Comparison of ENCODE assay signal across 17 cellular contexts in genomic region chr19:1505991-1506881, GRCh38. TPM values are rescaled to one million over a fixed set of nuclear protein-coding genes. Genes with fewer than 3 reads are reported as not detected.
DNase-seq lines count a peak whose midpoint lies in the region; ATAC-seq, FAIRE-seq and TF ChIP-seq lines count a peak whose summit lies in the region.
"Had no signal": no experiment of that assay in that cellular context is flagged by ENCODE, and none has a peak within 500 bp of the region (broad histone marks: within the 10 kb centered on the region; RNA-seq: fewer than 3 reads in every experiment).

No MANE protein-coding gene starts in this region.

- no peak for TF ChIP-seq EP300 in GM12878 (IDR thresholded peaks at IDR 0.05; ENCODE audit: borderline replicate concordance in 1 of 2, control insufficient read depth in 1 of 2, low read depth in 2 of 2, low read length in 2 of 2)
- no peak for TF ChIP-seq EP300 in sigmoid colon (IDR thresholded peaks at IDR 0.05)
- no peak for TF ChIP-seq EP300 in tibial nerve (IDR thresholded peaks at IDR 0.05)

- BruUV-seq in GM12878 (replicated peaks; lab: Mats Ljungman, UMichigan) = no TSS peak

- no peak for DNase-seq in GM23338 (ENCODE audit: low spot score)
- DNase-seq in GM12878 (ENCODE audit: low read depth, low spot score) = no peak
- peak; percentile 81 for DNase-seq in kidney
- peak; percentile 65 for DNase-seq in sigmoid colon
- DNase-seq in tibial nerve (ENCODE audit: low spot score in 2 of 2) = no peak
- no peak for DNase-seq in T-cell
- DNase-seq: DMS153, NCI-H1105, NCI-H187, NCI-H69 had no signal

- peak overlapping the region; percentile 28; the same call in 1 of the 3 replicates for H3K4me3 Mint-ChIP-seq in GM23338
- H3K4me3 Mint-ChIP-seq in stimulated activated memory B cell treated with anti-CD40 and anti-IgM and Interleukin-4, amounts not matched to agents 10 μg/mL and 1 μg/mL and 100 μg/mL, for 72 hours = no peak overlapping the region
- H3K4me3 Mint-ChIP-seq in T-cell = no peak overlapping the region

- H3K4me2 ChIP-seq in GM23338 = no peak overlapping the region
- no peak overlapping the region for H3K4me2 ChIP-seq in GM12878 (ENCODE audit: control insufficient read depth, insufficient read depth)

- RAD21 ChIA-PET in GM12878 (lab: Charles Lee; ENCODE audit: unreplicated experiment) = no interaction called here

- H3K27me3 Mint-ChIP-seq in GM23338 (ENCODE audit: insufficient read depth, low read depth, poor library complexity) (peaks cover 36% of the 10 kb centered on the region), T-cell (peaks cover 3 to 8% of the 10 kb centered on the region in 2 donors)
- peaks cover 92% of the 10 kb centered on the region for H3K27me3 Mint-ChIP-seq in stimulated activated memory B cell treated with anti-CD40 and anti-IgM and Interleukin-4, amounts not matched to agents 10 μg/mL and 1 μg/mL and 100 μg/mL, for 72 hours

- H3K9me3 Mint-ChIP-seq in GM23338 = peaks cover 12% of the 10 kb centered on the region; the same call in 2 of the 3 replicates
- peaks cover 6% of the 10 kb centered on the region for H3K9me3 Mint-ChIP-seq in stimulated activated memory B cell treated with anti-CD40 and anti-IgM and Interleukin-4, amounts not matched to agents 10 μg/mL and 1 μg/mL and 100 μg/mL, for 72 hours
- no peaks in the 10 kb centered on the region for H3K9me3 Mint-ChIP-seq in T-cell

- no peaks in the 10 kb centered on the region for H3K36me3 Mint-ChIP-seq in GM23338 (ENCODE audit: low read depth)
- peaks cover 5% of the 10 kb centered on the region for H3K36me3 Mint-ChIP-seq in stimulated activated memory B cell treated with anti-CD40 and anti-IgM and Interleukin-4, amounts not matched to agents 10 μg/mL and 1 μg/mL and 100 μg/mL, for 72 hours
- no peaks in the 10 kb centered on the region for H3K36me3 Mint-ChIP-seq in T-cell

- H3K27me3 ChIP-seq in GM23338 (ENCODE audit: insufficient read depth) = peaks cover 18% of the 10 kb centered on the region
- no peaks in the 10 kb centered on the region; a peak in 2 of 4 replicates for H3K27me3 ChIP-seq in GM12878 (replicated peaks in 1 of 2; ENCODE audit: control insufficient read depth in 2 of 2, insufficient read depth in 2 of 2, low read length in 1 of 2)
- H3K27me3 ChIP-seq in sigmoid colon = peaks cover 8 to 36% (median 33%) of the 10 kb centered on the region in 3 donors
- H3K27me3 ChIP-seq in tibial nerve = peaks cover 0 to 39% of the 10 kb centered on the region in 2 donors

- peaks cover 9% of the 10 kb centered on the region; the same call in 1 of the 2 replicates for H3F3A ChIP-seq in GM23338 (replicated peaks; ENCODE audit: low read depth)

- no peak for TF ChIP-seq RAD21 in GM12878 (IDR thresholded peaks at IDR 0.05; ENCODE audit: insufficient read depth, low read depth, low read length)

- ATAC-seq in GM23338 (no peak), GM12878 (no peak), HG03175 (IDR thresholded peaks at IDR 0.05; ENCODE audit: unreplicated experiment) (no peak), T-cell (replicated peaks in 1 of 4) (no peak)
- ATAC-seq in stimulated activated memory B cell treated with anti-CD40 and anti-IgM and Interleukin-4, amounts not matched to agents 10 μg/mL and 1 μg/mL and 100 μg/mL, for 72 hours = no peak

- no peaks in the 10 kb centered on the region for H3K9me2 ChIP-seq in GM23338 (ENCODE audit: insufficient read depth)

- TF ChIP-seq POLR2A in GM12878 (IDR thresholded peaks at IDR 0.05; ENCODE audit: low read depth, low read length) = no peak
- no peak for TF ChIP-seq POLR2A in sigmoid colon (IDR thresholded peaks at IDR 0.05)
- TF ChIP-seq POLR2A in tibial nerve (IDR thresholded peaks at IDR 0.05) = no peak

- SMC1A ChIA-PET in GM12878 (lab: Charles Lee; ENCODE audit: uncharacterized antibody, unreplicated experiment) = no interaction called here

- H3K9me3 ChIP-seq in GM12878 (replicated peaks; ENCODE audit: control insufficient read depth, insufficient read depth, low read length) = no peaks in the 10 kb centered on the region; the same call in 2 of the 3 replicates
- H3K9me3 ChIP-seq in kidney (ENCODE audit: control insufficient read depth in 1 of 2, low read length in 2 of 2) = no peaks in the 10 kb centered on the region
- peaks cover 0 to 4% (median 0%) of the 10 kb centered on the region in 4 donors for H3K9me3 ChIP-seq in sigmoid colon
- H3K9me3 ChIP-seq in tibial nerve = peaks cover 0 to 6% (median 0%) of the 10 kb centered on the region in 4 donors

- intact Hi-C loops in GM12878 (cut with micrococcal nuclease; ENCODE audit: unreplicated experiment) = no loop called here
- intact Hi-C loops in kidney (cut with DNase I) = no loop called here
- intact Hi-C loops in sigmoid colon (cut with DNase I) = loop anchor here (5.0 kb wide), 1 partner anchor 59 kb away; no protein-coding TSS in a partner anchor

- H3K36me3 ChIP-seq in GM23338 (ENCODE audit: insufficient read depth) (no peaks in the 10 kb centered on the region), GM12878 (ENCODE audit: control insufficient read depth in 2 of 2, insufficient read depth in 2 of 2, low read length in 1 of 2) (no peaks in the 10 kb centered on the region), kidney (ENCODE audit: control insufficient read depth in 1 of 2, insufficient read depth in 2 of 2, low read length in 2 of 2) (no peaks in the 10 kb centered on the region), sigmoid colon (no peaks in the 10 kb centered on the region), tibial nerve (peaks cover 0 to 7% (median 0%) of the 10 kb centered on the region in 3 donors)
- H3K36me3 ChIP-seq: HAP-1, SJSA1 had no signal

- WGBS in GM12878 (ENCODE audit: insufficient coverage, insufficient replicate concordance, low lambda C conversion rate, missing lambda C conversion rate) = 67% methylated on average over 37 of the region's 45 CpGs
- whole genome bisulfite sequencing in sigmoid colon, 2 donors = 85 to 91% methylated on average over 45 of the region's 45 CpGs
- 82 to 86% methylated on average over 33 to 36 of the region's 45 CpGs for WGBS in tibial nerve, 2 donors

- H4K20me1 ChIP-seq in GM23338 (replicated peaks; ENCODE audit: insufficient read depth) (no peaks in the 10 kb centered on the region), GM12878 (ENCODE audit: control insufficient read depth, insufficient read depth) (no peaks in the 10 kb centered on the region)

- CTCF ChIA-PET in GM12878 (lab: Yijun Ruan, JAX) = interaction anchor here (0.7 to 0.9 kb wide), 2 partner anchors 40 to 230 kb away, joined by 3 read pairs; no protein-coding TSS in a partner anchor
- CTCF ChIA-PET in T-cell (lab: Charles Lee) = no interaction called here

- TF ChIP-seq CTCF in GM23338 (conservative IDR thresholded peaks at IDR 0.05; ENCODE audit: low read depth in 2 of 2) (no peak), GM12878 (IDR thresholded peaks at IDR 0.05 in 2 of 3, conservative IDR thresholded peaks at IDR 0.05 in 1 of 3; ENCODE audit: control insufficient read depth in 2 of 3, extremely low read depth in 1 of 3, insufficient read depth in 1 of 3, low read depth in 3 of 3, low read length in 3 of 3) (no peak), kidney (IDR thresholded peaks at IDR 0.05; ENCODE audit: borderline replicate concordance, extremely low read depth, insufficient read depth) (no peak), sigmoid colon (IDR thresholded peaks at IDR 0.05) (no peak), tibial nerve (IDR thresholded peaks at IDR 0.05) (no peak)

- H3K4me1 ChIP-seq in GM23338 (ENCODE audit: insufficient read depth) = 0 out of 2 replicates have a peak, but pooled peaks cover 5% of the 10 kb centered on the region
- H3K4me1 ChIP-seq in GM12878 (ENCODE audit: control insufficient read depth, insufficient read depth, low read length) = no peaks in the 10 kb centered on the region
- peaks cover 0 to 6% of the 10 kb centered on the region in 2 donors for H3K4me1 ChIP-seq in kidney (ENCODE audit: control insufficient read depth in 1 of 2, insufficient read depth in 1 of 2, low read depth in 1 of 2, low read length in 2 of 2)
- H3K4me1 ChIP-seq in sigmoid colon = peaks cover 0 to 27% (median 20%) of the 10 kb centered on the region in 4 donors
- peaks cover 0 to 54% (median 19%) of the 10 kb centered on the region in 4 donors for H3K4me1 ChIP-seq in tibial nerve

- in situ Hi-C loops in GM12878 (cut with MboI) = no loop called here

- no peak overlapping the region for H3K4me3 ChIP-seq in GM23338
- no peak overlapping the region for H3K4me3 ChIP-seq in GM12878
- H3K4me3 ChIP-seq in kidney (ENCODE audit: low read length in 2 of 2) = no peak overlapping the region
- H3K4me3 ChIP-seq in sigmoid colon = no peak overlapping the region
- no peak overlapping the region for H3K4me3 ChIP-seq in tibial nerve
- H3K4me3 ChIP-seq: HAP-1, SJSA1 had no signal

- FAIRE-seq in GM12878 (lab: Jason Lieb, UNC) = no peak
- FAIRE-seq in kidney (lab: Jason Lieb, UNC) = no peak

- POLR2A ChIA-PET in GM12878 (lab: Charles Lee) = interaction anchor here (0.6 kb wide), 1 partner anchor 15 kb away, joined by 5 read pairs; the partner anchor contains the start of gene REEP6
- POLR2A ChIA-PET in T-cell (lab: Charles Lee) = interaction anchor here in 1 of 2 donors (0.5 kb wide), 1 partner anchor 1337 kb away, joined by 7 read pairs; no protein-coding TSS in a partner anchor

- H2AFZ ChIP-seq in GM23338 (no peak overlapping the region), GM12878 (ENCODE audit: control insufficient read depth, low read depth, low read length) (no peak overlapping the region)

- H3K27ac ChIP-seq in GM23338 (ENCODE audit: low read depth) = no peak overlapping the region
- no peak overlapping the region for H3K27ac ChIP-seq in GM12878 (ENCODE audit: control insufficient read depth, insufficient read depth)
- no peak overlapping the region for H3K27ac ChIP-seq in kidney (ENCODE audit: low read depth in 2 of 2, low read length in 2 of 2)
- no peak overlapping the region for H3K27ac ChIP-seq in sigmoid colon
- peak overlapping the region in 2 of 4 donors; percentile 92 to 93 for H3K27ac ChIP-seq in tibial nerve
- H3K27ac ChIP-seq: SJSA1 had no signal

- H3K9ac ChIP-seq in GM12878 (ENCODE audit: control insufficient read depth, insufficient read depth, low read length) = no peak overlapping the region
- no peak overlapping the region for H3K9ac ChIP-seq in kidney (ENCODE audit: low read length in 2 of 2)

- no peaks in the 10 kb centered on the region for H3K79me2 ChIP-seq in GM23338 (replicated peaks; ENCODE audit: insufficient read depth)
- H3K79me2 ChIP-seq in GM12878 (ENCODE audit: control insufficient read depth, insufficient read depth, low read length) = no peaks in the 10 kb centered on the region

- H3K27ac Mint-ChIP-seq in GM23338 = no peak overlapping the region
- no peak overlapping the region for H3K27ac Mint-ChIP-seq in stimulated activated memory B cell treated with anti-CD40 and anti-IgM and Interleukin-4, amounts not matched to agents 10 μg/mL and 1 μg/mL and 100 μg/mL, for 72 hours
- no peak overlapping the region for H3K27ac Mint-ChIP-seq in T-cell

- H3K4me1 Mint-ChIP-seq in GM23338 (peaks cover 2% of the 10 kb centered on the region), T-cell (peaks cover 11 to 28% (median 25%) of the 10 kb centered on the region in 3 donors)
- peaks cover 12% of the 10 kb centered on the region for H3K4me1 Mint-ChIP-seq in stimulated activated memory B cell treated with anti-CD40 and anti-IgM and Interleukin-4, amounts not matched to agents 10 μg/mL and 1 μg/mL and 100 μg/mL, for 72 hours

RNA-seq across cellular contexts. Expression of gene ADAMTSL5, which starts 6.6 kb away (rescaled TPM):
- total RNA-seq in GM23338 (2014; rRNA removed; shearing (Covaris generic)) = 0.10 TPM in 1 of 2 replicates, not detected in the other
- polyA plus RNA-seq in GM23338 (2016; fragmentation: Nextera tagmentation; extraction: Ambion mirVana) (0.70 and 0.97 TPM in 2 replicates), GM12878 (2011; rRNA removed) (0.04 TPM in 1 of 2 replicates, not detected in the other), GM12878 (2014; fragmentation: Illumina TruSeq; extraction: Trizol) (0.04 TPM in 1 of 2 replicates, not detected in the other), GM12878 (2014; fragmentation: Nextera tagmentation; extraction: Ambion mirVana) (not detected), GM12878 (2014; rRNA removed) (0.09 and 0.47 TPM in 2 replicates), GM12878 (2016; fragmentation: Nextera tagmentation; extraction: Ambion mirVana) (under 1 TPM in 1 of 2 experiments, not detected in 1; 0.83 TPM), kidney (ENCODE audit: insufficient read depth, low read depth, low replicate concordance) (1.4 TPM), sigmoid colon (1 to 10 TPM in 2 of 3 donors, not detected in 1; 1.6 to 1.8 TPM)
- total RNA-seq in GM12878 (2013; cell fraction: nucleolus; rRNA removed) = not detected in 2 replicates
- total RNA-seq in GM12878 (2014; rRNA removed) (0.17 TPM in 1 of 2 replicates, not detected in the other), GM12878 (2014; rRNA removed; fragmentation: Illumina TruSeq; extraction: Trizol) (not detected in 2 replicates), GM12878 (2021) (0.40 and 0.51 TPM in 2 replicates), kidney (4.6 TPM), sigmoid colon (1 to 10 TPM in 2 of 4 donors, under 1 TPM in 2; 0.71 to 5.8 (median 1.8) TPM), tibial nerve (10 to 100 TPM; 17.4 to 54.8 (median 42.6) TPM), T-cell (1 to 10 TPM; 5.7 to 7.9 (median 6.9) TPM)
- polyA plus RNA-seq in GM12878 (2011; ENCODE audit: low read depth) = 0.08 TPM
- 0.07 and 0.32 TPM in 2 replicates for polyA plus RNA-seq in GM12878 (2011; cell fraction: cytosol; rRNA removed)
- 0.37 and 0.40 TPM in 2 replicates for polyA plus RNA-seq in GM12878 (2011; cell fraction: nucleus; rRNA removed)
- polyA plus RNA-seq in GM12878 (2012) = 0.11 and 0.19 TPM in 2 replicates
- polyA minus RNA-seq in GM12878 (2011; rRNA and poly(A)+ RNA removed) = 0.07 TPM in 1 of 2 replicates, not detected in the other
- polyA minus RNA-seq in GM12878 (2011; cell fraction: cytosol; rRNA and poly(A)+ RNA removed) = not detected in 2 replicates
- not detected in 2 replicates for polyA minus RNA-seq in GM12878 (2011; cell fraction: nucleus; rRNA and poly(A)+ RNA removed)

RNA-seq across cellular contexts. Expression of gene REEP6, which starts 15.3 kb away (rescaled TPM):
- total RNA-seq in GM23338 (2014; rRNA removed; shearing (Covaris generic)) = 14.3 and 15.2 TPM in 2 replicates
- polyA plus RNA-seq in GM23338 (2016; fragmentation: Nextera tagmentation; extraction: Ambion mirVana) (20.0 and 23.4 TPM in 2 replicates), GM12878 (2011; rRNA removed) (0.08 TPM in 1 of 2 replicates, not detected in the other), GM12878 (2014; fragmentation: Illumina TruSeq; extraction: Trizol) (0.06 TPM in 1 of 2 replicates, not detected in the other), GM12878 (2014; fragmentation: Nextera tagmentation; extraction: Ambion mirVana) (not detected), GM12878 (2014; rRNA removed) (0.32 and 0.57 TPM in 2 replicates), GM12878 (2016; fragmentation: Nextera tagmentation; extraction: Ambion mirVana) (1 to 10 TPM in 1 of 2 experiments, under 1 TPM in 1; 0.60 to 1.1 TPM), kidney (ENCODE audit: insufficient read depth, low read depth, low replicate concordance) (60.0 TPM), sigmoid colon (1 to 10 TPM in 2 of 3 donors, under 1 TPM in 1; 0.92 to 5.6 (median 2.4) TPM)
- total RNA-seq in GM12878 (2013; cell fraction: nucleolus; rRNA removed) = 0.27 TPM in 1 of 2 replicates, not detected in the other
- total RNA-seq in GM12878 (2014; rRNA removed) (0.27 and 0.45 TPM in 2 replicates), GM12878 (2014; rRNA removed; fragmentation: Illumina TruSeq; extraction: Trizol) (0.13 TPM in 1 of 2 replicates, not detected in the other), GM12878 (2021) (0.53 and 0.69 TPM in 2 replicates), kidney (9.6 TPM), sigmoid colon (1 to 10 TPM in 2 of 4 donors, under 1 TPM in 1, not detected in 1; 0.33 to 2.9 (median 1.6) TPM), tibial nerve (1 to 10 TPM; 1.2 to 4.6 (median 2.9) TPM), T-cell (1 to 10 TPM; 2.2 to 6.9 (median 5.5) TPM)
- not detected for polyA plus RNA-seq in GM12878 (2011; ENCODE audit: low read depth)
- polyA plus RNA-seq in GM12878 (2011; cell fraction: cytosol; rRNA removed) = 0.18 and 0.36 TPM in 2 replicates
- 0.24 and 0.28 TPM in 2 replicates for polyA plus RNA-seq in GM12878 (2011; cell fraction: nucleus; rRNA removed)
- polyA plus RNA-seq in GM12878 (2012) = 0.32 and 0.58 TPM in 2 replicates
- not detected in 2 replicates for polyA minus RNA-seq in GM12878 (2011; rRNA and poly(A)+ RNA removed)
- not detected in 2 replicates for polyA minus RNA-seq in GM12878 (2011; cell fraction: cytosol; rRNA and poly(A)+ RNA removed)
- polyA minus RNA-seq in GM12878 (2011; cell fraction: nucleus; rRNA and poly(A)+ RNA removed) = not detected in 2 replicates

RNA-seq across cellular contexts. Expression of gene PCSK4, which starts 16.1 kb away (rescaled TPM):
- 5.9 and 15.1 TPM in 2 replicates for total RNA-seq in GM23338 (2014; rRNA removed; shearing (Covaris generic))
- polyA plus RNA-seq in GM23338 (2016; fragmentation: Nextera tagmentation; extraction: Ambion mirVana) (3.8 and 5.6 TPM in 2 replicates), GM12878 (2011; rRNA removed) (0.12 and 0.35 TPM in 2 replicates), GM12878 (2014; fragmentation: Illumina TruSeq; extraction: Trizol) (not detected in 2 replicates), GM12878 (2014; fragmentation: Nextera tagmentation; extraction: Ambion mirVana) (not detected), GM12878 (2014; rRNA removed) (0.99 and 1.6 TPM in 2 replicates), GM12878 (2016; fragmentation: Nextera tagmentation; extraction: Ambion mirVana) (under 1 TPM; 0.32 to 0.57 TPM), kidney (ENCODE audit: insufficient read depth, low read depth, low replicate concordance) (5.5 TPM), sigmoid colon (1 to 10 TPM in 2 of 3 donors, not detected in 1; 1.2 to 4.1 TPM)
- total RNA-seq in GM12878 (2013; cell fraction: nucleolus; rRNA removed) = 3.5 and 4.7 TPM in 2 replicates
- total RNA-seq in GM12878 (2014; rRNA removed) (0.40 and 0.60 TPM in 2 replicates), GM12878 (2014; rRNA removed; fragmentation: Illumina TruSeq; extraction: Trizol) (0.27 TPM in 1 of 2 replicates, not detected in the other), GM12878 (2021) (0.90 and 0.95 TPM in 2 replicates), kidney (5.3 TPM), sigmoid colon (1 to 10 TPM in 3 of 4 donors, under 1 TPM in 1; 0.99 to 5.0 (median 3.1) TPM), tibial nerve (1 to 10 TPM; 1.3 to 4.9 (median 2.2) TPM), T-cell (1 to 10 TPM; 5.2 to 9.8 (median 5.6) TPM)
- polyA plus RNA-seq in GM12878 (2011; ENCODE audit: low read depth) = 0.26 TPM
- polyA plus RNA-seq in GM12878 (2011; cell fraction: cytosol; rRNA removed) = 0.28 and 0.38 TPM in 2 replicates
- polyA plus RNA-seq in GM12878 (2011; cell fraction: nucleus; rRNA removed) = 8.8 and 9.8 TPM in 2 replicates
- polyA plus RNA-seq in GM12878 (2012) = 4.1 and 4.7 TPM in 2 replicates
- polyA minus RNA-seq in GM12878 (2011; rRNA and poly(A)+ RNA removed) = 0.59 and 0.67 TPM in 2 replicates
- not detected in 2 replicates for polyA minus RNA-seq in GM12878 (2011; cell fraction: cytosol; rRNA and poly(A)+ RNA removed)
- 1.7 and 2.0 TPM in 2 replicates for polyA minus RNA-seq in GM12878 (2011; cell fraction: nucleus; rRNA and poly(A)+ RNA removed)

RNA-seq across cellular contexts. Expression of gene PLK5, which starts 17.6 kb away (rescaled TPM):
- total RNA-seq in GM23338 (2014; rRNA removed; shearing (Covaris generic)) = 0.23 and 1.2 TPM in 2 replicates
- polyA plus RNA-seq in GM23338 (2016; fragmentation: Nextera tagmentation; extraction: Ambion mirVana) = 0.97 and 1.4 TPM in 2 replicates
- total RNA-seq in GM12878 (2013; cell fraction: nucleolus; rRNA removed) = not detected in 2 replicates
- not detected in 2 replicates for total RNA-seq in GM12878 (2014; rRNA removed)
- not detected in 2 replicates for total RNA-seq in GM12878 (2014; rRNA removed; fragmentation: Illumina TruSeq; extraction: Trizol)
- 0.13 and 0.51 TPM in 2 replicates for total RNA-seq in GM12878 (2021)
- polyA plus RNA-seq in GM12878 (2011; ENCODE audit: low read depth) = not detected
- not detected in 2 replicates for polyA plus RNA-seq in GM12878 (2011; rRNA removed)
- polyA plus RNA-seq in GM12878 (2011; cell fraction: cytosol; rRNA removed) = not detected in 2 replicates
- not detected in 2 replicates for polyA plus RNA-seq in GM12878 (2011; cell fraction: nucleus; rRNA removed)
- polyA plus RNA-seq in GM12878 (2012) = 0.20 and 0.22 TPM in 2 replicates
- polyA plus RNA-seq in GM12878 (2014; fragmentation: Illumina TruSeq; extraction: Trizol) = not detected in 2 replicates
- not detected for polyA plus RNA-seq in GM12878 (2014; fragmentation: Nextera tagmentation; extraction: Ambion mirVana)
- not detected in 2 replicates for polyA plus RNA-seq in GM12878 (2014; rRNA removed)
- not detected for polyA plus RNA-seq in GM12878 (2016; fragmentation: Nextera tagmentation; extraction: Ambion mirVana)
- not detected in 2 replicates for polyA minus RNA-seq in GM12878 (2011; rRNA and poly(A)+ RNA removed)
- polyA minus RNA-seq in GM12878 (2011; cell fraction: cytosol; rRNA and poly(A)+ RNA removed) = not detected in 2 replicates
- polyA minus RNA-seq in GM12878 (2011; cell fraction: nucleus; rRNA and poly(A)+ RNA removed) = not detected in 2 replicates
- total RNA-seq in kidney = not detected
- not detected for polyA plus RNA-seq in kidney (ENCODE audit: insufficient read depth, low read depth, low replicate concordance)
- total RNA-seq in sigmoid colon = under 1 TPM in 1 of 4 donors, not detected in 3; 0.36 TPM
- polyA plus RNA-seq in sigmoid colon = under 1 TPM in 1 of 3 donors, not detected in 2; 0.32 TPM
- total RNA-seq in tibial nerve = 1 to 10 TPM in 2 of 4 donors, under 1 TPM in 2; 0.21 to 6.3 (median 1.1) TPM
- total RNA-seq in T-cell = not detected
- total RNA-seq: HT-29, SJSA1 had no signal
- polyA plus RNA-seq: AG04450, BJ had no signal

RNA-seq across cellular contexts. Expression of gene C19orf25, which starts 27.2 kb away (rescaled TPM):
- 61.1 and 64.9 TPM in 2 replicates for total RNA-seq in GM23338 (2014; rRNA removed; shearing (Covaris generic))
- polyA plus RNA-seq in GM23338 (2016; fragmentation: Nextera tagmentation; extraction: Ambion mirVana) (43.5 and 50.1 TPM in 2 replicates), GM12878 (2011; rRNA removed) (6.3 and 13.6 TPM in 2 replicates), GM12878 (2014; fragmentation: Illumina TruSeq; extraction: Trizol) (4.2 and 13.2 TPM in 2 replicates), GM12878 (2014; fragmentation: Nextera tagmentation; extraction: Ambion mirVana) (1 to 10 TPM; 1.2 to 3.9 TPM), GM12878 (2014; rRNA removed) (42.5 and 52.5 TPM in 2 replicates), GM12878 (2016; fragmentation: Nextera tagmentation; extraction: Ambion mirVana) (10 to 100 TPM; 60.9 to 67.0 TPM), kidney (ENCODE audit: insufficient read depth, low read depth, low replicate concordance) (50.9 TPM), sigmoid colon (10 to 100 TPM; 38.4 to 51.5 (median 48.3) TPM)
- total RNA-seq in GM12878 (2013; cell fraction: nucleolus; rRNA removed) = 69.0 and 71.0 TPM in 2 replicates
- total RNA-seq in GM12878 (2014; rRNA removed) (36.3 and 38.3 TPM in 2 replicates), GM12878 (2014; rRNA removed; fragmentation: Illumina TruSeq; extraction: Trizol) (11.7 and 14.8 TPM in 2 replicates), GM12878 (2021) (36.5 and 37.5 TPM in 2 replicates), kidney (32.5 TPM), sigmoid colon (10 to 100 TPM; 19.6 to 26.0 (median 22.2) TPM), tibial nerve (10 to 100 TPM; 22.4 to 47.4 (median 33.8) TPM), T-cell (10 to 100 TPM; 30.8 to 76.2 (median 71.4) TPM)
- 4.5 TPM for polyA plus RNA-seq in GM12878 (2011; ENCODE audit: low read depth)
- 26.6 and 50.8 TPM in 2 replicates for polyA plus RNA-seq in GM12878 (2011; cell fraction: cytosol; rRNA removed)
- polyA plus RNA-seq in GM12878 (2011; cell fraction: nucleus; rRNA removed) = 37.5 and 49.9 TPM in 2 replicates
- 18.6 and 22.1 TPM in 2 replicates for polyA plus RNA-seq in GM12878 (2012)
- 4.5 and 13.9 TPM in 2 replicates for polyA minus RNA-seq in GM12878 (2011; rRNA and poly(A)+ RNA removed)
- 8.7 and 11.5 TPM in 2 replicates for polyA minus RNA-seq in GM12878 (2011; cell fraction: cytosol; rRNA and poly(A)+ RNA removed)
- polyA minus RNA-seq in GM12878 (2011; cell fraction: nucleus; rRNA and poly(A)+ RNA removed) = 11.2 and 27.7 TPM in 2 replicates

Comparison
In these comparisons a context has a peak if more than half of its experiments do, and no peak if none do; other contexts are left out.
1. DNase-seq: peak in kidney (single experiment) and sigmoid colon (single experiment); none in GM23338 (single experiment), GM12878 (single experiment), tibial nerve (0 of 2) and T-cell (0 of 34).